Comparison of ENCODE assay signal across 24 cellular contexts in the genomic region with DNA sequence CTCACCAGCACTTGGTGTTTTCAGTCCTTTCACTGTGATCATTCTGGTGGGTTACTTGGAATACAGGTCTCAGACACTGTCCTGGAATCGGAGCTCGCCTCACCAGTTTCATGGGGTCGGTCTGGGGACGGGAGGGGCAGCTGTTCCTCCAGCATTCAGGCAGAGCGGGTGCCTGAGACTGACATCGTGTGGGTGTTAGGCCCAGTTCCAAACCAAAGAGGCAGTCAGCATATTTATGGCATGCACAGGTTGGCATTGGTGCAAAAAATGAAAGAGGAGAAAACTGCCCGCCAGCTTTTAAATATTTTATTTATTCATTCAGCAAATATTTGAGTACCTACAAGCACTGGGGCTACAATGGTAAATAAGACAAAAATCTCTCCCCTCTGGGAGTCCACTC. TPM values are rescaled to one million over a fixed set of nuclear protein-coding genes. Genes with fewer than 3 reads are reported as not detected.
A peak's percentile ranks its signal among the peaks of the same experiment; 100 is the strongest.
DNase-seq lines count a peak whose midpoint lies in the region; ATAC-seq, FAIRE-seq and TF ChIP-seq lines count a peak whose summit lies in the region.
"Had no signal": no experiment of that assay in that cellular context is flagged by ENCODE, and none has a peak within 500 bp of the region (broad histone marks: within the 10 kb centered on the region; RNA-seq: fewer than 3 reads in every experiment).

No MANE protein-coding gene starts in this region.

- H3K36me3 ChIP-seq in keratinocyte (ENCODE audit: control insufficient read depth in 2 of 2, extremely low read depth in 1 of 2, insufficient read depth in 2 of 2, low read length in 2 of 2) (no peaks in the 10 kb centered on the region), tibial nerve (peaks cover 0 to under 1% (median 0%) of the 10 kb centered on the region in 3 donors)
- H3K36me3 ChIP-seq: esophagus muscularis mucosa had no signal

- no peak overlapping the region for H3K27ac ChIP-seq in keratinocyte (ENCODE audit: control insufficient read depth, insufficient read depth, low read length)
- peak overlapping the region in 3 of 4 donors; percentile 35 to 91 (median 88) for H3K27ac ChIP-seq in tibial nerve
- H3K27ac ChIP-seq: esophagus muscularis mucosa had no signal

- no peak for ATAC-seq in activated T-cell treated with anti-CD3 and anti-CD28 coated beads, Interleukin-2, amount 50 U/mL, for 72 hours (replicated peaks in 1 of 2)
- ATAC-seq: GM12878, HCT116, natural killer cell, T-cell had no signal

- H3K4me3 ChIP-seq in keratinocyte (ENCODE audit: control insufficient read depth in 2 of 3, extremely low read depth in 1 of 3, insufficient read depth in 2 of 3, low read depth in 1 of 3, low read length in 3 of 3), result no peak overlapping the region
- H3K4me3 ChIP-seq in tibial nerve, result no peak overlapping the region
- H3K4me3 ChIP-seq: esophagus muscularis mucosa, GM12878 had no signal

- H3K27me3 ChIP-seq in keratinocyte (ENCODE audit: control insufficient read depth, extremely low read depth, insufficient read depth, low read length) (no peaks in the 10 kb centered on the region), tibial nerve (no peaks in the 10 kb centered on the region)
- H3K27me3 ChIP-seq: esophagus muscularis mucosa had no signal

- H3K9me3 ChIP-seq in keratinocyte (ENCODE audit: control insufficient read depth, low read depth, low read length), result no peaks in the 10 kb centered on the region
- peaks cover 0 to 4% (median 0%) of the 10 kb centered on the region in 4 donors for H3K9me3 ChIP-seq in tibial nerve

- no peak for TF ChIP-seq POLR2A in tibial nerve (IDR thresholded peaks at IDR 0.05)

- no peak overlapping the region for H3K4me3 Mint-ChIP-seq in activated T-cell treated with anti-CD3 and anti-CD28 coated beads, Interleukin-2, amount 50 U/mL, for 72 hours
- no peak overlapping the region for H3K4me3 Mint-ChIP-seq in activated T-cell treated with anti-CD3 and anti-CD28 coated beads, Interleukin-2, amount 50 U/mL, for 24 hours
- H3K4me3 Mint-ChIP-seq: activated naive CD8-positive, alpha-beta T cell treated with anti-CD3 and anti-CD28 coated beads for 36 hours; activated T-helper 1 cell treated with anti-CD3 and anti-CD28 coated beads, Interleukin-12 subunit alpha, Interleukin-12 subunit beta, Interleukin-2, Interleukin-4 antibody, amounts not matched to agents 30 ng/mL and 10 ng/mL and 1 ng/mL, durations not matched to agents 14 hours and 24 hours and 36 hours; memory B cell; natural killer cell; T-cell had no signal

- H3K4me1 Mint-ChIP-seq in activated T-cell treated with anti-CD3 and anti-CD28 coated beads, Interleukin-2, amount 50 U/mL, for 72 hours (ENCODE audit: low read depth), result peaks cover 79% of the 10 kb centered on the region
- peaks cover 65% of the 10 kb centered on the region for H3K4me1 Mint-ChIP-seq in activated T-cell treated with anti-CD3 and anti-CD28 coated beads, Interleukin-2, amount 50 U/mL, for 24 hours (ENCODE audit: low read depth)

- H3K4me2 ChIP-seq in keratinocyte (ENCODE audit: control insufficient read depth, extremely low read depth, insufficient read depth, low read depth, low read length), result no peak overlapping the region

- H3K36me3 Mint-ChIP-seq in activated T-cell treated with anti-CD3 and anti-CD28 coated beads, Interleukin-2, amount 50 U/mL, for 72 hours (ENCODE audit: insufficient read depth in 2 of 2), result peaks cover 5 to 8% of the 10 kb centered on the region in 2 donors
- H3K36me3 Mint-ChIP-seq in activated T-cell treated with anti-CD3 and anti-CD28 coated beads, Interleukin-2, amount 50 U/mL, for 24 hours (ENCODE audit: low read depth), result peaks cover 4% of the 10 kb centered on the region
- H3K36me3 Mint-ChIP-seq: natural killer cell had no signal

- H3K9me1 ChIP-seq in keratinocyte (ENCODE audit: control insufficient read depth, extremely low read depth, insufficient read depth, low read length), result no peaks in the 10 kb centered on the region

- FAIRE-seq in keratinocyte (lab: Jason Lieb, UNC) (no peak), RCC 7860 (lab: Jason Lieb, UNC) (no peak)
- FAIRE-seq: A204.1, GM12878 had no signal

- peak overlapping the region; percentile 80 for H3K27ac Mint-ChIP-seq in activated T-cell treated with anti-CD3 and anti-CD28 coated beads, Interleukin-2, amount 50 U/mL, for 72 hours
- H3K27ac Mint-ChIP-seq in activated T-cell treated with anti-CD3 and anti-CD28 coated beads, Interleukin-2, amount 50 U/mL, for 24 hours, result no peak overlapping the region
- H3K27ac Mint-ChIP-seq: activated naive CD8-positive, alpha-beta T cell treated with anti-CD3 and anti-CD28 coated beads for 36 hours; memory B cell; T-cell had no signal

- H3K79me2 ChIP-seq in keratinocyte (ENCODE audit: control insufficient read depth, insufficient read depth, low read length), result no peaks in the 10 kb centered on the region

- TF ChIP-seq CTCF in keratinocyte (optimal IDR thresholded peaks at IDR 0.05 in 1 of 3, IDR thresholded peaks at IDR 0.05 in 1 of 3, conservative IDR thresholded peaks at IDR 0.05 in 1 of 3; ENCODE audit: extremely low read depth in 1 of 3, insufficient read depth in 2 of 3, low read length in 3 of 3) (no peak), tibial nerve (IDR thresholded peaks at IDR 0.05) (no peak)

- no peaks in the 10 kb centered on the region for H4K20me1 ChIP-seq in keratinocyte (ENCODE audit: control insufficient read depth, extremely low read depth, insufficient read depth, low read length)

- peak overlapping the region; percentile 33 for H2AFZ ChIP-seq in keratinocyte (ENCODE audit: control insufficient read depth, low read length)

- H3K9ac ChIP-seq in keratinocyte (ENCODE audit: control insufficient read depth, extremely low read depth, insufficient read depth, low read length), result no peak overlapping the region

- peaks cover 5% of the 10 kb centered on the region for H3K4me1 ChIP-seq in keratinocyte (ENCODE audit: control insufficient read depth, extremely low read depth, insufficient read depth, low read length)
- H3K4me1 ChIP-seq in tibial nerve, result peaks cover 0 to 50% (median 28%) of the 10 kb centered on the region in 4 donors

- H3K27me3 Mint-ChIP-seq in activated T-cell treated with anti-CD3 and anti-CD28 coated beads, Interleukin-2, amount 50 U/mL, for 72 hours (ENCODE audit: low read depth), result no peaks in the 10 kb centered on the region
- H3K27me3 Mint-ChIP-seq in activated T-cell treated with anti-CD3 and anti-CD28 coated beads, Interleukin-2, amount 50 U/mL, for 24 hours, result no peaks in the 10 kb centered on the region
- H3K27me3 Mint-ChIP-seq: activated naive CD8-positive, alpha-beta T cell treated with anti-CD3 and anti-CD28 coated beads for 36 hours; T-cell had no signal

- peaks cover 4% of the 10 kb centered on the region in 2 donors for H3K9me3 Mint-ChIP-seq in activated T-cell treated with anti-CD3 and anti-CD28 coated beads, Interleukin-2, amount 50 U/mL, for 72 hours
- no peaks in the 10 kb centered on the region for H3K9me3 Mint-ChIP-seq in activated T-cell treated with anti-CD3 and anti-CD28 coated beads, Interleukin-2, amount 50 U/mL, for 24 hours
- H3K9me3 Mint-ChIP-seq: activated T-helper 1 cell treated with anti-CD3 and anti-CD28 coated beads, Interleukin-12 subunit alpha, Interleukin-12 subunit beta, Interleukin-2, Interleukin-4 antibody, amounts not matched to agents 30 ng/mL and 10 ng/mL and 1 ng/mL, durations not matched to agents 14 hours and 24 hours and 36 hours; memory B cell; natural killer cell had no signal

- 41 to 57% methylated on average over 7 of the region's 7 CpGs for WGBS in tibial nerve, 2 donors

- DNase-seq in activated T-cell treated with anti-CD3 and anti-CD28 coated beads, Interleukin-2, amount 50 U/mL, for 72 hours, result no peak
- no peak for DNase-seq in activated T-cell treated with anti-CD3 and anti-CD28 coated beads, Interleukin-2, amount 50 U/mL, for 24 hours
- peak; percentile 68 for DNase-seq in astrocyte of the hippocampus (ENCODE audit: low read depth, low spot score)
- no peak for DNase-seq in keratinocyte (ENCODE audit: low read depth, low spot score)
- no peak for DNase-seq in tibial nerve (ENCODE audit: low spot score in 2 of 2)
- no peak for DNase-seq in RCC 7860 (ENCODE audit: low spot score)
- no peak for DNase-seq in HuH-7 (ENCODE audit: low spot score)
- DNase-seq in OCI-M2 (lab: John Stamatoyannopoulos, UW; ENCODE audit: unreplicated experiment), result no peak
- DNase-seq: activated naive CD8-positive, alpha-beta T cell treated with anti-CD3 and anti-CD28 coated beads for 36 hours; C1 segment of cervical spinal cord; caudate nucleus; effector CD4-positive, alpha-beta T cell; GDM1; islet precursor cell; natural killer cell; NCI-H1436 treated with DMSO at 0.1 percent for 48 hours; NK-92 treated with Interleukin-12 subunit alpha and Interleukin-12 subunit beta, amount 100 ng/mL, for 24 hours; T-cell had no signal

- dilution Hi-C loops in keratinocyte (cut with MboI; ENCODE audit: extremely low pct_ligation_motif_present, low sequenced_read_pairs), result no loop called here

- TF ChIP-seq EP300 in tibial nerve (IDR thresholded peaks at IDR 0.05), result no peak

RNA-seq across cellular contexts. Expression of gene PLEKHF1, which starts 20.1 kb away (rescaled TPM):
- total RNA-seq in activated T-cell treated with anti-CD3 and anti-CD28 coated beads, Interleukin-2, amount 50 U/mL, for 72 hours, result 10 to 100 TPM; 21.3 to 21.5 TPM
- 9.4 to 22.0 TPM (median 11.4 TPM) in 3 replicates for polyA plus RNA-seq in keratinocyte
- 4.2 TPM for polyA plus RNA-seq in keratinocyte (2011; ENCODE audit: low read depth)
- polyA plus RNA-seq in keratinocyte (2011; cell fraction: cytosol; rRNA removed), result 7.8 and 18.2 TPM in 2 replicates
- 20.9 and 25.8 TPM in 2 replicates for polyA plus RNA-seq in keratinocyte (2011; cell fraction: nucleus; rRNA removed)
- 8.8 and 15.1 TPM in 2 replicates for polyA plus RNA-seq in keratinocyte (2012; ENCODE audit: low replicate concordance)
- 7.9 to 16.5 TPM (median 14.5 TPM) in 3 replicates for polyA minus RNA-seq in keratinocyte
- polyA minus RNA-seq in keratinocyte (2011; cell fraction: cytosol; rRNA and poly(A)+ RNA removed), result 42.6 TPM
- 16.8 and 22.4 TPM in 2 replicates for polyA minus RNA-seq in keratinocyte (2011; cell fraction: nucleus; rRNA and poly(A)+ RNA removed)
- 100 to 1,000 TPM in 2 of 4 donors, 10 to 100 TPM in 2; 52.2 to 119 (median 89.0) TPM for total RNA-seq in tibial nerve

RNA-seq across cellular contexts. Expression of gene C19orf12, which starts 29.7 kb away (rescaled TPM):
- 10 to 100 TPM; 32.1 to 35.6 TPM for total RNA-seq in activated T-cell treated with anti-CD3 and anti-CD28 coated beads, Interleukin-2, amount 50 U/mL, for 72 hours
- polyA plus RNA-seq in keratinocyte, result 10.9 to 14.0 TPM (median 12.3 TPM) in 3 replicates
- 2.4 TPM for polyA plus RNA-seq in keratinocyte (2011; ENCODE audit: low read depth)
- 14.3 TPM in 2 replicates for polyA plus RNA-seq in keratinocyte (2011; cell fraction: cytosol; rRNA removed)
- 11.1 and 14.6 TPM in 2 replicates for polyA plus RNA-seq in keratinocyte (2011; cell fraction: nucleus; rRNA removed)
- polyA plus RNA-seq in keratinocyte (2012; ENCODE audit: low replicate concordance), result 7.1 and 12.1 TPM in 2 replicates
- polyA minus RNA-seq in keratinocyte, result 5.1 to 9.0 TPM (median 6.1 TPM) in 3 replicates
- 9.6 TPM for polyA minus RNA-seq in keratinocyte (2011; cell fraction: cytosol; rRNA and poly(A)+ RNA removed)
- 4.6 and 6.7 TPM in 2 replicates for polyA minus RNA-seq in keratinocyte (2011; cell fraction: nucleus; rRNA and poly(A)+ RNA removed)
- 10 to 100 TPM; 52.5 to 71.6 (median 56.7) TPM for total RNA-seq in tibial nerve
